Comparison of ENCODE assay signal across 1 cellular context in the genomic region with DNA sequence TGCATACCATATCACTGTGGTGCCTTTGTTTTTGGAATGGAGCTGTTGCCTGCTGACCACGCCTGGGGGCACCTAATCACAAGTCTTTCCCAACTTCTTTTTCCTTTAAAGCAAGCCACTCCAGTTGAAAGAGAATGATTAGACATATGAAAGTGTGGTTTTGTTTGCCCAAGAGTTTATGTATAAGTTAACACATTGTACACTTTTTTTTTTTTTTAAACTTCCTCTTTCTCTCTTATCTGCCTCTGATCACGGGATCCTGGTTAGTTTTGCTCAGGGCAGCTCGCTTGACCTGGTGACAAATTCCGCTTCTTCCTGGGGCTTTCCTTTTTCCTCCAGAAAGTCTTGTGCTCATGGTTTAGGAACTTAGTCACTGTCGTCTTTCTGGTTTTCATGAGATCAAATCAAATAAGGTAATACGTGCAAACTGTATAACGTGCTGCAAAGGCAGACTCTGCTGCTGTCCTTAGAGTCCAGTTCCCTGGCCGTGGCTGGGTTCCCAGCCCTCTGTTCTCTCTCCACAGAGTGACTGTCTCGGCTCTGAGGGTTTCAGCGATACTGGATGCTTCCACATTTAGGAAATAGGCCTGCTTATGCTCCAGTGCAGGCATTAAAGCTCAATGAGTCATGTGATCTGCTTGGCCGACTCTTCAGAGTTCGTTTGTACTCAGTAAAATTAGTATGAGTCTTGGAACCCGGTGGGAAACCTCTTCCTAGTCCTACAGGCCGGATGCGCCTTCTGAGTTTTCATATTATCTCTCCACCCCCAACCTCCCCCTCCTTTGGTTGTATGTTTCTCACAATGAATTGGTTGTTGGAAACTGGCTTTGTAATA.
TF ChIP-seq lines count a peak whose summit lies in the region.

No MANE protein-coding gene starts in this region.

TF ChIP-seq in H1, 55 proteins besides CTCF, POLR2A, EP300 and RAD21:
- no peak for TF ChIP-seq RFX5 (IDR thresholded peaks at IDR 0.05; ENCODE audit: borderline replicate concordance, low read depth, low read length)
- TF ChIP-seq RXRA (IDR thresholded peaks at IDR 0.05; ENCODE audit: insufficient read depth, low read depth, low read length): no peak
- TF ChIP-seq SP4 (IDR thresholded peaks at IDR 0.05; ENCODE audit: low read length): no peak
- no peak for TF ChIP-seq TAF1 (IDR thresholded peaks at IDR 0.05; ENCODE audit: low read depth, low read length)
- no peak for TF ChIP-seq HDAC2 (IDR thresholded peaks at IDR 0.05; ENCODE audit: borderline replicate concordance in 1 of 2, low read depth in 2 of 2, low read length in 2 of 2)
- TF ChIP-seq GABPA (IDR thresholded peaks at IDR 0.05; ENCODE audit: borderline replicate concordance, insufficient read depth, low read length): no peak
- no peak for TF ChIP-seq KDM5A (IDR thresholded peaks at IDR 0.05; ENCODE audit: low read length)
- TF ChIP-seq, protein P1, sequence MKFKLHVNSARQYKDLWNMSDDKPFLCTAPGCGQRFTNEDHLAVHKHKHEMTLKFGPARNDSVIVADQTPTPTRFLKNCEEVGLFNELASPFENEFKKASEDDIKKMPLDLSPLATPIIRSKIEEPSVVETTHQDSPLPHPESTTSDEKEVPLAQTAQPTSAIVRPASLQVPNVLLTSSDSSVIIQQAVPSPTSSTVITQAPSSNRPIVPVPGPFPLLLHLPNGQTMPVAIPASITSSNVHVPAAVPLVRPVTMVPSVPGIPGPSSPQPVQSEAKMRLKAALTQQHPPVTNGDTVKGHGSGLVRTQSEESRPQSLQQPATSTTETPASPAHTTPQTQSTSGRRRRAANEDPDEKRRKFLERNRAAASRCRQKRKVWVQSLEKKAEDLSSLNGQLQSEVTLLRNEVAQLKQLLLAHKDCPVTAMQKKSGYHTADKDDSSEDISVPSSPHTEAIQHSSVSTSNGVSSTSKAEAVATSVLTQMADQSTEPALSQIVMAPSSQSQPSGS (IDR thresholded peaks at IDR 0.05; ENCODE audit: low read length): no peak
- TF ChIP-seq SUZ12 (IDR thresholded peaks at IDR 0.05; ENCODE audit: low read length): no peak
- no peak for TF ChIP-seq RBBP5 (IDR thresholded peaks at IDR 0.05; ENCODE audit: borderline replicate concordance, low read depth, low read length)
- no peak for TF ChIP-seq CHD1 (IDR thresholded peaks at IDR 0.05; ENCODE audit: low read depth, low read length)
- TF ChIP-seq CBX8 (IDR thresholded peaks at IDR 0.05; ENCODE audit: borderline replicate concordance, low read depth, low read length): no peak
- no peak for TF ChIP-seq YY1 (IDR thresholded peaks at IDR 0.05; ENCODE audit: low read depth, low read length)
- TF ChIP-seq PHF8 (conservative IDR thresholded peaks at IDR 0.05; ENCODE audit: low read depth, low read length): no peak
